Comparison of ENCODE assay signal across 10 cellular contexts in the genomic region with DNA sequence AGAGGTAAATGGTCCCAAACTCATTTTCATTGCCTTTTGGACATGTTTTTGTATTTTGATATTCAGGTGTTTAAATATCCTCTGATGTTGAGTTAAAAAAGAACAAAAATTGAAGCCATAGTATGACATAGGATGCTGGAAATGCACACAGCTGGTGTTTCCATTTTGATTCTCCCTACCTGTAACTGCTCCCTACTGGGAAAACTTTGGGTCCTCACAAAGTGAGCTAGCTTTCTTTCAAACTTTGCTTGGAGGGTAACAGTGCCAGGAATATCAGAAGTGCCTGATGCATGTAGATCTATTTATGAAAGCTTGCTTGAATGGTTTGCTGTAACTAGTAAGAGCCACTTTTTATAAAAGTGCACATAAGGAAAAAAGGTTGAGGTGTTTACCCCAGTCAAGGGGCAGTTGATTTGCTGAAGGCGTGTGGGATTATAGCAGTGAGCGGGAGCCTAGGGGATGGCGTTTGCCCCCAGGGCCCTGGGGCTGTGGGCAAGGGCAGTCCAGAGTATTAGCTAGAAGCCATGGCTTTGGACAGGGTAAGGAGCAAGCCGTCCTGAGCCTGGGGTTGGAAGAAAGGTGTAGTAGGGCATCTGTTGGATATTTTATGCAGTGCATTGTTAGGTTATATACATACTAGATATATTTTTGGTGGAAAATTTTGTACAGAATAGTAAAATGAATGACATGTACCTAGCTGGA. TPM values are rescaled to one million over a fixed set of nuclear protein-coding genes. Genes with fewer than 3 reads are reported as not detected.
A peak's percentile ranks its signal among the peaks of the same experiment; 100 is the strongest.
DNase-seq lines count a peak whose midpoint lies in the region; ATAC-seq and TF ChIP-seq lines count a peak whose summit lies in the region.
"Had no signal": no experiment of that assay in that cellular context is flagged by ENCODE, and none has a peak within 500 bp of the region (broad histone marks: within the 10 kb centered on the region; RNA-seq: fewer than 3 reads in every experiment).

No MANE protein-coding gene starts in this region.

- H3K4me1 ChIP-seq in DOHH2 (ENCODE audit: control insufficient read depth, low read length) (peaks cover 47% of the 10 kb centered on the region), Loucy (ENCODE audit: insufficient read depth, low read length, poor library complexity, severe bottlenecking) (peaks cover 68% of the 10 kb centered on the region), neutrophil (ENCODE audit: control insufficient read depth in 1 of 2, insufficient read depth in 1 of 2, low read depth in 1 of 2, low read length in 1 of 2) (peaks cover 90 to 92% of the 10 kb centered on the region in 2 experiments)

- peaks cover 53% of the 10 kb centered on the region for H4K20me1 ChIP-seq in DOHH2 (ENCODE audit: control insufficient read depth, insufficient read depth, low read depth, low read length)
- H4K20me1 ChIP-seq in Loucy (ENCODE audit: insufficient read depth, low read length, poor library complexity, severe bottlenecking): peaks cover 88% of the 10 kb centered on the region

- no peak for DNase-seq in NK-92 treated with Interleukin-12 subunit alpha and Interleukin-12 subunit beta, amount 100 ng/mL, for 24 hours (lab: John Stamatoyannopoulos, UW)
- DNase-seq: activated CD8-positive, alpha-beta memory T cell treated with anti-CD3 and anti-CD28 coated beads, Interleukin-2, amount 50 U/mL, for 48 hours; NCI-H2171 treated with DMSO at 0.1 percent for 48 hours had no signal

- H2AFZ ChIP-seq in Loucy (ENCODE audit: low read length): no peak overlapping the region
- H2AFZ ChIP-seq: parathyroid adenoma had no signal

- peak overlapping the region; percentile 25 for H3K4me3 ChIP-seq in DOHH2 (ENCODE audit: low read length)
- H3K4me3 ChIP-seq in Loucy (ENCODE audit: low read length, poor library complexity, severe bottlenecking): peak overlapping the region; percentile 100
- H3K4me3 ChIP-seq in neutrophil (ENCODE audit: low read depth in 1 of 2, low read length in 1 of 2): peak overlapping the region; percentile 59 to 87

- peak overlapping the region in 2 of 5 experiments; percentile 6 to 26 for H3K27ac Mint-ChIP-seq in brain

- peak overlapping the region in 3 of 5 experiments; percentile 0 to 79 (median 26) for H3K4me3 Mint-ChIP-seq in brain

- H3K9me3 Mint-ChIP-seq in brain: peaks cover 0 to 5% (median 0%) of the 10 kb centered on the region in 5 experiments

- peaks cover 86% of the 10 kb centered on the region for H3K4me1 Mint-ChIP-seq in brain

- H3K4me2 ChIP-seq in DOHH2 (ENCODE audit: low read length): peak overlapping the region; percentile 91
- peak overlapping the region; percentile 100 for H3K4me2 ChIP-seq in Loucy (ENCODE audit: low read depth, low read length, poor library complexity, severe bottlenecking)

- no peak overlapping the region for H3K27ac ChIP-seq in DOHH2 (ENCODE audit: low read depth, low read length)
- peak overlapping the region; percentile 93 for H3K27ac ChIP-seq in neutrophil
- H3K27ac ChIP-seq: parathyroid adenoma had no signal

- H3K36me3 ChIP-seq in DOHH2 (ENCODE audit: control insufficient read depth, low read length) (peaks cover 92% of the 10 kb centered on the region), Loucy (ENCODE audit: insufficient read depth, low read length) (peaks cover 77% of the 10 kb centered on the region), neutrophil (peaks cover 69% of the 10 kb centered on the region)

- ATAC-seq in HG02981 (IDR thresholded peaks at IDR 0.05; ENCODE audit: unreplicated experiment) (no peak), GM21529 (IDR thresholded peaks at IDR 0.05; ENCODE audit: unreplicated experiment) (no peak)

- H3K9me3 ChIP-seq in DOHH2 (ENCODE audit: control insufficient read depth, insufficient read depth, low read length) (no peaks in the 10 kb centered on the region), Loucy (ENCODE audit: insufficient read depth, low read depth, low read length) (no peaks in the 10 kb centered on the region), neutrophil (no peaks in the 10 kb centered on the region)

- H3F3A ChIP-seq in DOHH2 (ENCODE audit: control insufficient read depth, insufficient read depth) (peaks cover 78% of the 10 kb centered on the region), Loucy (ENCODE audit: low read depth) (peaks cover 8% of the 10 kb centered on the region)

- peaks cover 80% of the 10 kb centered on the region for H3K36me3 Mint-ChIP-seq in brain

- no peaks in the 10 kb centered on the region for H3K27me3 ChIP-seq in DOHH2 (ENCODE audit: control insufficient read depth, low read length)
- H3K27me3 ChIP-seq in Loucy (ENCODE audit: insufficient read depth, low read length, poor library complexity, severe bottlenecking): no peaks in the 10 kb centered on the region
- no peaks in the 10 kb centered on the region for H3K27me3 ChIP-seq in neutrophil

- H3K27me3 Mint-ChIP-seq in brain: peaks cover 12% of the 10 kb centered on the region

- H3K9me2 ChIP-seq in DOHH2 (replicated peaks; ENCODE audit: control insufficient read depth, low read length): no peaks in the 10 kb centered on the region
- no peaks in the 10 kb centered on the region for H3K9me2 ChIP-seq in Loucy (replicated peaks; ENCODE audit: low read depth, low read length)

- peak overlapping the region; percentile 30 for H3K9ac ChIP-seq in Loucy (ENCODE audit: low read depth, low read length, poor library complexity, severe bottlenecking)
- H3K9ac ChIP-seq: parathyroid adenoma had no signal

- TF ChIP-seq CTCF in DOHH2 (IDR thresholded peaks at IDR 0.05; ENCODE audit: low read depth, low read length, poor library complexity, severe bottlenecking) (no peak), Loucy (conservative IDR thresholded peaks at IDR 0.05; ENCODE audit: low read length) (no peak), brain (conservative IDR thresholded peaks at IDR 0.05) (no peak), neutrophil (IDR thresholded peaks at IDR 0.05) (no peak)

- H3K79me2 ChIP-seq in DOHH2 (ENCODE audit: control insufficient read depth, low read length) (peaks cover 82% of the 10 kb centered on the region), Loucy (ENCODE audit: insufficient read depth, low read length) (peaks cover 90% of the 10 kb centered on the region)

RNA-seq across cellular contexts. Expression of gene RPS9, which starts 4.3 kb away (rescaled TPM):
- 2,244 TPM for polyA plus RNA-seq in brain (ENCODE audit: insufficient read depth, low read depth, low replicate concordance)

RNA-seq across cellular contexts. Expression of gene TSEN34, which starts 13.8 kb away (rescaled TPM):
- polyA plus RNA-seq in brain (ENCODE audit: insufficient read depth, low read depth, low replicate concordance): 73.5 TPM

RNA-seq across cellular contexts. Expression of gene MBOAT7, which starts 15.5 kb away (rescaled TPM):
- 94.4 TPM for polyA plus RNA-seq in brain (ENCODE audit: insufficient read depth, low read depth, low replicate concordance)

RNA-seq across cellular contexts. Expression of gene LILRB3, which starts 17.9 kb away (rescaled TPM):
- polyA plus RNA-seq in brain (ENCODE audit: insufficient read depth, low read depth, low replicate concordance): 0.29 TPM

RNA-seq across cellular contexts. Expression of gene TMC4, which starts 32.0 kb away (rescaled TPM):
- polyA plus RNA-seq in brain (ENCODE audit: insufficient read depth, low read depth, low replicate concordance): 4.1 TPM

Comparison
In these comparisons a context has a peak if more than half of its experiments do, and no peak if none do; other contexts are left out.
1. H3K4me3 ChIP-seq: peak in every context shown above with its lines; median percentile 100 in Loucy; 73 in neutrophil; 25 in DOHH2.